ENCODE assay signal across 22 cellular contexts in genomic region chr10:119525116-119525515, GRCh38. TPM values are rescaled to one million over a fixed set of nuclear protein-coding genes. Genes with fewer than 3 reads are reported as not detected.
DNase-seq lines count a peak whose midpoint lies in the region; ATAC-seq and TF ChIP-seq lines count a peak whose summit lies in the region.
"Had no signal": no experiment of that assay in that cellular context is flagged by ENCODE, and none has a peak within 500 bp of the region (broad histone marks: within the 10 kb centered on the region; RNA-seq: fewer than 3 reads in every experiment).

No MANE protein-coding gene starts in this region.

- H2AK5ac ChIP-seq in neuronal stem cell (ENCODE audit: low read depth, low read length): no peak overlapping the region

- DNase-seq in activated T-cell treated with anti-CD3 and anti-CD28 coated beads, Interleukin-2, amount 50 U/mL, for 24 hours: peak; percentile 7
- DNase-seq in activated T-cell treated with anti-CD3 and anti-CD28 coated beads, Interleukin-2, amount 50 U/mL, for 4 hours: no peak
- DNase-seq in chondrocyte (ENCODE audit: low spot score): peak; percentile 57
- no peak for DNase-seq in neuronal stem cell (ENCODE audit: low spot score)
- DNase-seq in transverse colon: no peak
- DNase-seq in uterus: no peak
- DNase-seq: CD8-positive, alpha-beta memory T cell; DMS79 treated with DMSO at 0.1 percent for 48 hours; GOT3; KG1; MV-4-11; NCI-H1417; NCI-H187; NCI-H2107; NCI-H510A treated with DMSO at 0.1 percent for 48 hours; NCI-H774; Right ventricle myocardium superior had no signal

- H3K4me3 Mint-ChIP-seq in activated T-cell treated with anti-CD3 and anti-CD28 coated beads, Interleukin-2, amount 50 U/mL, for 24 hours: no peak overlapping the region
- no peak overlapping the region for H3K4me3 Mint-ChIP-seq in activated T-cell treated with anti-CD3 and anti-CD28 coated beads, Interleukin-2, amount 50 U/mL, for 4 hours
- H3K4me3 Mint-ChIP-seq in chondrocyte (ENCODE audit: unreplicated experiment): no peak overlapping the region
- H3K4me3 Mint-ChIP-seq: CD8-positive, alpha-beta memory T cell had no signal

- H3K79me1 ChIP-seq in neuronal stem cell (ENCODE audit: low read depth, low read length): no peaks in the 10 kb centered on the region

- TF ChIP-seq EP300 in transverse colon (IDR thresholded peaks at IDR 0.05; ENCODE audit: low read depth): no peak

- no peak overlapping the region for H2AFZ ChIP-seq in neuronal stem cell (ENCODE audit: low read length)

- in situ Hi-C loops in transverse colon (cut with MboI; ENCODE audit: low pct_ligation_motif_present in 1 of 4, low pct_unique_long_range_greater_than_20kb in 1 of 4, low sequenced_read_pairs in 3 of 4): no loop called here

- peak overlapping the region; percentile 14 for H4K91ac ChIP-seq in neuronal stem cell (ENCODE audit: low read depth, low read length, poor library complexity)

- H3K4me3 ChIP-seq in HEK293 (ENCODE audit: low read depth, low read length) (no peak overlapping the region), neuronal stem cell (ENCODE audit: low read length in 2 of 2) (no peak overlapping the region), transverse colon (no peak overlapping the region), uterus (no peak overlapping the region)
- H3K4me3 ChIP-seq: A549, BLaER1 had no signal

- H3K9me3 ChIP-seq in HEK293 (ENCODE audit: control insufficient read depth, insufficient read depth, low read depth, low read length) (no peaks in the 10 kb centered on the region), neuronal stem cell (replicated peaks in 1 of 2; ENCODE audit: control insufficient read depth in 2 of 2, insufficient read depth in 1 of 2, low read depth in 1 of 2, low read length in 2 of 2) (no peaks in the 10 kb centered on the region), transverse colon (no peaks in the 10 kb centered on the region), uterus (no peaks in the 10 kb centered on the region)
- H3K9me3 ChIP-seq: A549, BLaER1 had no signal

- H2BK5ac ChIP-seq in neuronal stem cell (ENCODE audit: low read length): no peak overlapping the region

- H3K27me3 ChIP-seq in neuronal stem cell (ENCODE audit: control insufficient read depth in 3 of 3, insufficient read depth in 3 of 3, low read depth in 1 of 3, low read length in 3 of 3) (peaks cover 0 to 6% (median 0%) of the 10 kb centered on the region in 3 experiments), transverse colon (no peaks in the 10 kb centered on the region), uterus (no peaks in the 10 kb centered on the region)
- H3K27me3 ChIP-seq: BLaER1 had no signal

- no peak overlapping the region for H3K23ac ChIP-seq in neuronal stem cell (ENCODE audit: low read depth, low read length, poor library complexity)

- no peak for ATAC-seq in activated T-cell treated with anti-CD3 and anti-CD28 coated beads, Interleukin-2, amount 50 U/mL, for 4 hours
- ATAC-seq in GM19324 (IDR thresholded peaks at IDR 0.05; ENCODE audit: low FRiP score, unreplicated experiment): no peak
- ATAC-seq: A549, HepG2 had no signal

- H3K9ac ChIP-seq in neuronal stem cell (ENCODE audit: low read depth, low read length, poor library complexity): no peak overlapping the region
- H3K9ac ChIP-seq: BLaER1 had no signal

- whole genome bisulfite sequencing in neuronal stem cell (ENCODE audit: extremely low coverage in 2 of 2, insufficient read length in 2 of 2, insufficient replicate concordance in 1 of 2), 2 donors: no CpG with 5 or more reads among the region's 5 CpGs
- 89 to 96% methylated on average over 4 to 5 of the region's 5 CpGs for WGBS in transverse colon (ENCODE audit: low coverage in 1 of 2), 2 donors

- POLR2A ChIA-PET in HEK293 (lab: Yijun Ruan, JAX): no interaction called here

- TF ChIP-seq POLR2A in transverse colon (IDR thresholded peaks at IDR 0.05) (no peak), uterus (IDR thresholded peaks at IDR 0.05) (no peak)

- no peaks in the 10 kb centered on the region for H3K9me3 Mint-ChIP-seq in activated T-cell treated with anti-CD3 and anti-CD28 coated beads, Interleukin-2, amount 50 U/mL, for 24 hours
- H3K9me3 Mint-ChIP-seq in activated T-cell treated with anti-CD3 and anti-CD28 coated beads, Interleukin-2, amount 50 U/mL, for 4 hours: no peaks in the 10 kb centered on the region
- H3K9me3 Mint-ChIP-seq in chondrocyte (ENCODE audit: low read depth): no peaks in the 10 kb centered on the region
- H3K9me3 Mint-ChIP-seq: CD8-positive, alpha-beta memory T cell had no signal

- H3K18ac ChIP-seq in neuronal stem cell (ENCODE audit: low read length): peak overlapping the region; percentile 8

- H3K14ac ChIP-seq in neuronal stem cell (ENCODE audit: low read length): no peak overlapping the region

- peaks cover 93% of the 10 kb centered on the region for H3K36me3 Mint-ChIP-seq in activated T-cell treated with anti-CD3 and anti-CD28 coated beads, Interleukin-2, amount 50 U/mL, for 24 hours (ENCODE audit: low read depth)
- peaks cover 32% of the 10 kb centered on the region for H3K36me3 Mint-ChIP-seq in activated T-cell treated with anti-CD3 and anti-CD28 coated beads, Interleukin-2, amount 50 U/mL, for 4 hours (ENCODE audit: insufficient read depth)
- H3K36me3 Mint-ChIP-seq in chondrocyte (ENCODE audit: low read depth): peaks cover 4% of the 10 kb centered on the region

- no peak overlapping the region for H2BK15ac ChIP-seq in neuronal stem cell (ENCODE audit: low read length)

- H3K4me2 ChIP-seq in neuronal stem cell (ENCODE audit: insufficient read depth, low read length, poor library complexity, severe bottlenecking): no peak overlapping the region
- H3K4me2 ChIP-seq: A549, BLaER1 had no signal

- H3K27me3 Mint-ChIP-seq in activated T-cell treated with anti-CD3 and anti-CD28 coated beads, Interleukin-2, amount 50 U/mL, for 24 hours: no peaks in the 10 kb centered on the region
- H3K27me3 Mint-ChIP-seq in activated T-cell treated with anti-CD3 and anti-CD28 coated beads, Interleukin-2, amount 50 U/mL, for 4 hours (ENCODE audit: low read depth): no peaks in the 10 kb centered on the region
- no peaks in the 10 kb centered on the region for H3K27me3 Mint-ChIP-seq in chondrocyte (ENCODE audit: low read depth)
- H3K27me3 Mint-ChIP-seq: CD8-positive, alpha-beta memory T cell had no signal

- TF ChIP-seq CTCF in HEK293 (tag by site-specific recombination; IDR thresholded peaks at IDR 0.05): no peak
- TF ChIP-seq CTCF in chondrocyte (IDR thresholded peaks at IDR 0.05): no peak
- TF ChIP-seq CTCF in transverse colon (IDR thresholded peaks at IDR 0.05): no peak
- no peak for TF ChIP-seq CTCF in uterus (IDR thresholded peaks at IDR 0.05)

- peaks cover 83% of the 10 kb centered on the region for H3K4me1 Mint-ChIP-seq in activated T-cell treated with anti-CD3 and anti-CD28 coated beads, Interleukin-2, amount 50 U/mL, for 24 hours (ENCODE audit: low read depth)
- peaks cover 31% of the 10 kb centered on the region for H3K4me1 Mint-ChIP-seq in activated T-cell treated with anti-CD3 and anti-CD28 coated beads, Interleukin-2, amount 50 U/mL, for 4 hours (ENCODE audit: low read depth)
- peaks cover 44% of the 10 kb centered on the region for H3K4me1 Mint-ChIP-seq in chondrocyte (ENCODE audit: low read depth)

- H3K27ac Mint-ChIP-seq in activated T-cell treated with anti-CD3 and anti-CD28 coated beads, Interleukin-2, amount 50 U/mL, for 24 hours: peak overlapping the region; percentile 64
- no peak overlapping the region for H3K27ac Mint-ChIP-seq in chondrocyte (ENCODE audit: unreplicated experiment)

- H3K27ac ChIP-seq in HEK293 (ENCODE audit: extremely low read depth, low read depth, low read length) (no peak overlapping the region), neuronal stem cell (replicated peaks; ENCODE audit: low read length) (no peak overlapping the region), transverse colon (peak overlapping the region in 1 of 4 donors; percentile 18), uterus (no peak overlapping the region)
- H3K27ac ChIP-seq: A549, BLaER1 had no signal

- no peak overlapping the region for H2BK12ac ChIP-seq in neuronal stem cell (ENCODE audit: low read length)

- H4K8ac ChIP-seq in neuronal stem cell (ENCODE audit: low read depth, low read length): no peak overlapping the region

- CTCF ChIA-PET in HEK293 (lab: Yijun Ruan, JAX): no interaction called here

- H3K36me3 ChIP-seq in HEK293 (ENCODE audit: control insufficient read depth in 2 of 2, insufficient read depth in 1 of 2, low read length in 2 of 2): peaks cover 0 to 21% of the 10 kb centered on the region in 2 experiments; a peak in 2 of 3 replicates
- no peaks in the 10 kb centered on the region for H3K36me3 ChIP-seq in neuronal stem cell (replicated peaks in 1 of 2; ENCODE audit: control insufficient read depth in 2 of 2, insufficient read depth in 2 of 2, low read length in 2 of 2)
- H3K36me3 ChIP-seq in transverse colon: no peaks in the 10 kb centered on the region
- H3K36me3 ChIP-seq in uterus: no peaks in the 10 kb centered on the region

- H3K4me1 ChIP-seq in HEK293 (ENCODE audit: control insufficient read depth, insufficient read depth, low read length): no peaks in the 10 kb centered on the region
- peaks cover 0 to 2% of the 10 kb centered on the region in 2 donors for H3K4me1 ChIP-seq in neuronal stem cell (ENCODE audit: control insufficient read depth in 2 of 2, insufficient read depth in 1 of 2, low read depth in 1 of 2, low read length in 2 of 2)
- peaks cover 0 to 25% (median 7%) of the 10 kb centered on the region in 4 donors for H3K4me1 ChIP-seq in transverse colon
- H3K4me1 ChIP-seq in uterus: peaks cover 0 to 4% of the 10 kb centered on the region in 2 donors

- no peak overlapping the region for H3K4ac ChIP-seq in neuronal stem cell (ENCODE audit: low read length)

- intact Hi-C loops in transverse colon (cut with DNase I; ENCODE audit: low total_unique reads): no loop called here
- intact Hi-C loops in uterus (cut with DNase I; ENCODE audit: low total_unique reads): no loop called here

- no peak overlapping the region for H2BK120ac ChIP-seq in neuronal stem cell (ENCODE audit: low read depth, low read length)

TF ChIP-seq in HEK293, 187 proteins besides CTCF, POLR2A, EP300 and RAD21:
- TF ChIP-seq ZIC2 (tag by site-specific recombination; IDR thresholded peaks at IDR 0.05) (peak; percentile 43; the same call in 1 of the 2 replicates), ZNF544 (tag by site-specific recombination; IDR thresholded peaks at IDR 0.05) (no peak)
TF ChIP-seq in HEK293: peak in this region for 1.

RNA-seq across cellular contexts. Expression of gene RGS10, which starts 17.4 kb away (rescaled TPM):
- total RNA-seq in activated T-cell treated with anti-CD3 and anti-CD28 coated beads, Interleukin-2, amount 50 U/mL, for 4 hours: 100 to 1,000 TPM; 116 to 163 (median 137) TPM
- total RNA-seq in chondrocyte: 17.8 to 19.7 TPM (median 19.0 TPM) in 3 replicates
- polyA plus RNA-seq in neuronal stem cell (2013, experiment 1 of 2): 32.6 TPM
- 34.6 TPM for polyA plus RNA-seq in neuronal stem cell (2013, experiment 2 of 2)
- total RNA-seq in transverse colon: 10 to 100 TPM; 26.3 to 47.1 (median 38.8) TPM
- 100 to 1,000 TPM in 1 of 4 donors, 10 to 100 TPM in 3; 29.1 to 165 (median 64.1) TPM for total RNA-seq in uterus

Comparison
In these comparisons a context has a peak if more than half of its experiments do, and no peak if none do; other contexts are left out.
1. DNase-seq: peak in activated T-cell treated with anti-CD3 and anti-CD28 coated beads, Interleukin-2, amount 50 U/mL, for 24 hours (single experiment) and chondrocyte (single experiment); none in activated T-cell treated with anti-CD3 and anti-CD28 coated beads, Interleukin-2, amount 50 U/mL, for 4 hours (single experiment), neuronal stem cell (single experiment), transverse colon (single experiment) and uterus (0 of 2).